8 cellular contexts compared by ENCODE assay signal in genomic region chr12:26937443-26937862, GRCh38. TPM values are rescaled to one million over a fixed set of nuclear protein-coding genes. Genes with fewer than 3 reads are reported as not detected.
A peak's percentile ranks its signal among the peaks of the same experiment; 100 is the strongest.
DNase-seq lines count a peak whose midpoint lies in the region; ATAC-seq and TF ChIP-seq lines count a peak whose summit lies in the region.

No MANE protein-coding gene starts in this region.

- no peak overlapping the region for H3T11ph ChIP-seq in H9 (ENCODE audit: low read length)

- H2BK12ac ChIP-seq in H9 (ENCODE audit: insufficient read length, low read depth, low read length), result no peak overlapping the region

- H3K9me3 ChIP-seq in H9 (ENCODE audit: control insufficient read depth, low read depth, low read length) (no peaks in the 10 kb centered on the region), SU-DHL-6 (ENCODE audit: insufficient read depth, low read length) (no peaks in the 10 kb centered on the region), skeletal muscle tissue (ENCODE audit: control insufficient read depth in 3 of 3, low read length in 3 of 3) (no peaks in the 10 kb centered on the region)

- DNase-seq in H9 (no peak), foreskin keratinocyte (no peak), T-helper 9 cell (no peak), G401 (ENCODE audit: low spot score) (no peak)

- H3K9me2 ChIP-seq in SU-DHL-6 (replicated peaks; ENCODE audit: insufficient read depth, low read length), result no peaks in the 10 kb centered on the region

- H3K4me2 ChIP-seq in H9 (ENCODE audit: insufficient read depth, insufficient read length, low read length), result peak overlapping the region; percentile 86
- peak overlapping the region; percentile 85 for H3K4me2 ChIP-seq in SU-DHL-6 (ENCODE audit: low read depth, low read length, poor library complexity, severe bottlenecking)

- peak overlapping the region; percentile 95 to 98 for H3K4me3 Mint-ChIP-seq in H9

- H3K27me3 Mint-ChIP-seq in H9 (ENCODE audit: low read depth), result no peaks in the 10 kb centered on the region

- peak overlapping the region; percentile 95 for H3K9ac ChIP-seq in H9 (ENCODE audit: extremely low read depth, insufficient read length, low read length)
- peak overlapping the region; percentile 83 for H3K9ac ChIP-seq in SU-DHL-6 (ENCODE audit: low read length)
- H3K9ac ChIP-seq in skeletal muscle tissue (ENCODE audit: low read depth in 1 of 3, low read length in 3 of 3), result peak overlapping the region; percentile 90 to 96 (median 95)

- H3F3A ChIP-seq in SU-DHL-6 (ENCODE audit: insufficient read depth), result peaks cover 24% of the 10 kb centered on the region

- peak overlapping the region; percentile 52 for H2AFZ ChIP-seq in H9 (ENCODE audit: low read length)
- H2AFZ ChIP-seq in SU-DHL-6 (ENCODE audit: low read depth, low read length, severe bottlenecking), result peak overlapping the region; percentile 53

- H3K9me3 Mint-ChIP-seq in H9, result no peaks in the 10 kb centered on the region

- no CpG with 5 or more reads among the region's 10 CpGs for WGBS in H9 (ENCODE audit: extremely low coverage, insufficient read length, low lambda C conversion rate)

- H4K91ac ChIP-seq in H9 (ENCODE audit: insufficient read length, low read depth, low read length), result no peak overlapping the region

- no peak overlapping the region for H2BK5ac ChIP-seq in H9 (ENCODE audit: insufficient read length, low read length)

- H3K4ac ChIP-seq in H9 (ENCODE audit: low read depth, low read length), result no peak overlapping the region

- no peak overlapping the region for H3K27ac ChIP-seq in H9 (ENCODE audit: insufficient read length, low read depth, low read length)
- peak overlapping the region; percentile 86 for H3K27ac ChIP-seq in SU-DHL-6 (ENCODE audit: low read depth, low read length)
- peak overlapping the region; percentile 87 for H3K27ac ChIP-seq in foreskin keratinocyte
- peak overlapping the region; percentile 93 for H3K27ac ChIP-seq in skeletal muscle tissue (ENCODE audit: low read depth, low read length)

- no peak overlapping the region for H3K56ac ChIP-seq in H9 (ENCODE audit: insufficient read length, low read depth, low read length)

- peak overlapping the region; percentile 86 for H3K14ac ChIP-seq in H9 (ENCODE audit: insufficient read depth, low read length)

- peak overlapping the region; percentile 99 to 100 (median 100) for H3K27ac Mint-ChIP-seq in H9

- H3K79me1 ChIP-seq in H9 (ENCODE audit: insufficient read depth, low read depth, low read length, poor library complexity, severe bottlenecking), result peaks cover 11% of the 10 kb centered on the region

- in situ Hi-C loops in G401 (cut with HindIII; ENCODE audit: low sequenced_read_pairs), result no loop called here

- no peak overlapping the region for H3K23ac ChIP-seq in H9 (ENCODE audit: insufficient read length, low read depth, low read length)

- no peak overlapping the region for H4K8ac ChIP-seq in H9 (replicated peaks; ENCODE audit: insufficient read length, low read depth, low read length)

- H2AK5ac ChIP-seq in H9 (ENCODE audit: insufficient read length, low read length), result no peak overlapping the region

- no peak overlapping the region for H4K5ac ChIP-seq in H9 (ENCODE audit: insufficient read length, low read depth, low read length)

- H3K4me1 Mint-ChIP-seq in H9, result peaks cover 19 to 20% of the 10 kb centered on the region in 2 experiments

- H3K36me3 ChIP-seq in SU-DHL-6 (ENCODE audit: low read length) (peaks cover 3% of the 10 kb centered on the region; the same call in 1 of the 2 replicates), skeletal muscle tissue (ENCODE audit: control insufficient read depth in 3 of 3, insufficient read depth in 3 of 3, low read length in 3 of 3) (peaks cover 0 to 3% (median 2%) of the 10 kb centered on the region in 3 donors)

- no peaks in the 10 kb centered on the region for H3K27me3 ChIP-seq in H9 (ENCODE audit: insufficient read depth, low read length)
- no peaks in the 10 kb centered on the region for H3K27me3 ChIP-seq in SU-DHL-6 (ENCODE audit: low read length)
- no peaks in the 10 kb centered on the region for H3K27me3 ChIP-seq in foreskin keratinocyte
- no peaks in the 10 kb centered on the region for H3K27me3 ChIP-seq in skeletal muscle tissue (ENCODE audit: control insufficient read depth in 3 of 3, insufficient read depth in 3 of 3, low read length in 3 of 3)

- H2BK120ac ChIP-seq in H9 (ENCODE audit: low read depth, low read length, poor library complexity, severe bottlenecking), result no peak overlapping the region

- H2BK15ac ChIP-seq in H9 (ENCODE audit: low read depth, low read length), result no peak overlapping the region

- H3K23me2 ChIP-seq in H9 (ENCODE audit: insufficient read length, low read depth, low read length, poor library complexity, severe bottlenecking), result no peaks in the 10 kb centered on the region

- no peak overlapping the region for H2BK20ac ChIP-seq in H9 (ENCODE audit: low read depth, low read length, poor library complexity, severe bottlenecking)

- H3K4me1 ChIP-seq in H9 (ENCODE audit: insufficient read depth, low read length) (peaks cover 3% of the 10 kb centered on the region; the same call in 1 of the 2 replicates), foreskin keratinocyte (peaks cover 28% of the 10 kb centered on the region), skeletal muscle tissue (ENCODE audit: control insufficient read depth in 3 of 3, insufficient read depth in 3 of 3, low read length in 3 of 3) (peaks cover 17 to 40% (median 20%) of the 10 kb centered on the region in 3 donors)

- H3K36me3 Mint-ChIP-seq in H9 (ENCODE audit: insufficient read depth in 1 of 3, low read depth in 3 of 3), result peaks cover 6 to 14% (median 12%) of the 10 kb centered on the region in 3 experiments; a peak in 4 of 7 replicates

- H3K4me3 ChIP-seq in SU-DHL-6 (ENCODE audit: insufficient read depth, low read length, poor library complexity, severe bottlenecking) (peak overlapping the region; percentile 83), skeletal muscle tissue (ENCODE audit: low read length in 3 of 3) (peak overlapping the region; percentile 92 to 99 (median 97))

- H3K18ac ChIP-seq in H9 (ENCODE audit: insufficient read length, low read depth, low read length), result peak overlapping the region; percentile 8

- TF ChIP-seq CTCF in H9 (conservative IDR thresholded peaks at IDR 0.05) (no peak), SU-DHL-6 (IDR thresholded peaks at IDR 0.05; ENCODE audit: insufficient read depth, low read length, poor library complexity, severe bottlenecking) (no peak), foreskin keratinocyte (conservative IDR thresholded peaks at IDR 0.05) (no peak)

- ATAC-seq in foreskin keratinocyte (no peak), GM21447 (IDR thresholded peaks at IDR 0.05; ENCODE audit: unreplicated experiment) (no peak), HG03469 (IDR thresholded peaks at IDR 0.05; ENCODE audit: unreplicated experiment) (no peak)

- H3K79me2 ChIP-seq in H9 (ENCODE audit: insufficient read depth, low read length) (peaks cover 14% of the 10 kb centered on the region; the same call in 1 of the 2 replicates), SU-DHL-6 (ENCODE audit: insufficient read depth, low read length) (peaks cover 95% of the 10 kb centered on the region)

- H4K20me1 ChIP-seq in H9 (ENCODE audit: control insufficient read depth, insufficient read depth, insufficient read length) (no peaks in the 10 kb centered on the region), SU-DHL-6 (ENCODE audit: low read depth, low read length) (peaks cover 22% of the 10 kb centered on the region; the same call in 1 of the 2 replicates)

RNA-seq across cellular contexts. Expression of gene INTS13, which starts 0.3 kb away (rescaled TPM):
- total RNA-seq in H9 (2021), result 39.1 and 42.9 TPM in 2 replicates
- 37.1 and 57.1 TPM in 2 replicates for total RNA-seq in foreskin keratinocyte
- 25.1 and 37.2 TPM in 2 replicates for polyA plus RNA-seq in foreskin keratinocyte
- 23.0 TPM for total RNA-seq in skeletal muscle tissue
- total RNA-seq in G401 (2014; rRNA removed; shearing (Covaris generic)), result 48.1 and 58.6 TPM in 2 replicates

RNA-seq across cellular contexts. Expression of gene FGFR1OP2, which starts 0.8 kb away (rescaled TPM):
- total RNA-seq in H9 (2021) (30.0 and 34.2 TPM in 2 replicates), foreskin keratinocyte (35.7 and 36.4 TPM in 2 replicates), skeletal muscle tissue (23.5 TPM)
- 17.5 and 22.3 TPM in 2 replicates for polyA plus RNA-seq in foreskin keratinocyte
- total RNA-seq in G401 (2014; rRNA removed; shearing (Covaris generic)), result 27.0 and 45.7 TPM in 2 replicates
